ENCODE assay signal across 9 cellular contexts in genomic region chr21:34668803-34669148, GRCh38. TPM values are rescaled to one million over a fixed set of nuclear protein-coding genes. Genes with fewer than 3 reads are reported as not detected.
DNase-seq lines count a peak whose midpoint lies in the region; ATAC-seq and TF ChIP-seq lines count a peak whose summit lies in the region.
"Had no signal": no experiment of that assay in that cellular context is flagged by ENCODE, and none has a peak within 500 bp of the region (broad histone marks: within the 10 kb centered on the region; RNA-seq: fewer than 3 reads in every experiment).

Gene CLIC6 (plus strand): TSS chr21:34668994. CDS start chr21:34669389, 395 bp downstream.

- DNase-seq in SK-N-SH (no peak), colonic mucosa (no peak), memory B cell (ENCODE audit: low spot score in 2 of 2) (no peak), SKM-1 treated with dmso at 0.1 percent for 144 hours (lab: John Stamatoyannopoulos, UW; ENCODE audit: unreplicated experiment) (no peak)
- DNase-seq in stimulated activated naive CD4-positive, alpha-beta T cell (lab: John Stamatoyannopoulos, UW), result no peak

- H3F3A ChIP-seq in SK-N-SH (replicated peaks; ENCODE audit: insufficient read depth), result no peaks in the 10 kb centered on the region

- H3K4me2 ChIP-seq in SK-N-SH, result peak within 1 kb of the TSS; percentile 15; the same call in 1 of the 2 replicates

- TF ChIP-seq CTCF in SK-N-SH (IDR thresholded peaks at IDR 0.05) (no peak), colonic mucosa (IDR thresholded peaks at IDR 0.05) (no peak)

- no peak within 1 kb of the TSS for H2AFZ ChIP-seq in SK-N-SH (ENCODE audit: low read depth)

- H3K9me3 Mint-ChIP-seq in memory B cell, result no peaks in the 10 kb centered on the region

- H3K27me3 ChIP-seq in SK-N-SH (ENCODE audit: insufficient read depth) (peaks cover 80% of the 10 kb centered on the region), colonic mucosa (peaks cover 13% of the 10 kb centered on the region), thymus (ENCODE audit: control insufficient read depth, insufficient read depth) (peaks cover 50% of the 10 kb centered on the region)

- H3K9me3 ChIP-seq in SK-N-SH, result no peaks in the 10 kb centered on the region
- H3K9me3 ChIP-seq in colonic mucosa, result no peaks in the 10 kb centered on the region
- no peaks in the 10 kb centered on the region for H3K9me3 ChIP-seq in thymus (ENCODE audit: control insufficient read depth)

- POLR2A ChIA-PET in SK-N-SH (lab: Yijun Ruan, JAX), result no interaction called here

- intact Hi-C loops in colonic mucosa (cut with DNase I), result no loop called here

- H3K9me2 ChIP-seq in SK-N-SH, result no peaks in the 10 kb centered on the region

- peak within 1 kb of the TSS in 1 of 2 experiments; percentile 24; a peak in 2 of 4 replicates for H3K4me3 ChIP-seq in SK-N-SH (ENCODE audit: low read depth in 2 of 2, low read length in 1 of 2)
- peak within 1 kb of the TSS; percentile 63 for H3K4me3 ChIP-seq in colonic mucosa
- peak within 1 kb of the TSS; percentile 28 for H3K4me3 ChIP-seq in thymus (ENCODE audit: low read length)

- CTCF ChIA-PET in SK-N-SH (lab: Yijun Ruan, JAX), result no interaction called here

- peak within 1 kb of the TSS; percentile 65 for H3K4me3 Mint-ChIP-seq in memory B cell

- H4K20me1 ChIP-seq in SK-N-SH (ENCODE audit: insufficient read depth), result no peaks in the 10 kb centered on the region

- peaks cover 2% of the 10 kb centered on the region for H3K4me1 Mint-ChIP-seq in memory B cell

- H3K9ac ChIP-seq in SK-N-SH, result no peak within 1 kb of the TSS
- peak within 1 kb of the TSS in 1 of 2 donors; percentile 54 for H3K9ac ChIP-seq in colonic mucosa (ENCODE audit: low read depth in 2 of 2, low read length in 2 of 2)

- H3K36me3 ChIP-seq in SK-N-SH (replicated peaks in 1 of 2; ENCODE audit: control insufficient read depth in 1 of 2, insufficient read depth in 2 of 2, low read length in 1 of 2) (no peaks in the 10 kb centered on the region), colonic mucosa (no peaks in the 10 kb centered on the region), thymus (ENCODE audit: control insufficient read depth, insufficient read depth) (no peaks in the 10 kb centered on the region)

- TF ChIP-seq RAD21 in SK-N-SH (IDR thresholded peaks at IDR 0.05; ENCODE audit: low read length), result no peak

- H3K36me3 Mint-ChIP-seq in memory B cell, result no peaks in the 10 kb centered on the region

- no peaks in the 10 kb centered on the region for H3K79me2 ChIP-seq in SK-N-SH (ENCODE audit: insufficient read depth)

- H3K27ac ChIP-seq in SK-N-SH (ENCODE audit: low read depth in 2 of 2, low read length in 1 of 2) (no peak within 1 kb of the TSS), colonic mucosa (no peak within 1 kb of the TSS), thymus (ENCODE audit: low read depth) (peak within 1 kb of the TSS; percentile 25)
- H3K27ac ChIP-seq: 22Rv1 had no signal

- peaks cover 0 to 5% of the 10 kb centered on the region in 2 experiments; a peak in 1 of 4 replicates for H3K4me1 ChIP-seq in SK-N-SH (ENCODE audit: control insufficient read depth in 1 of 2, insufficient read depth in 2 of 2, low read depth in 1 of 2, low read length in 1 of 2)
- no peaks in the 10 kb centered on the region for H3K4me1 ChIP-seq in colonic mucosa
- H3K4me1 ChIP-seq in thymus (ENCODE audit: control insufficient read depth, insufficient read depth, low read length), result no peaks in the 10 kb centered on the region

- peaks cover 15% of the 10 kb centered on the region for H3K27me3 Mint-ChIP-seq in memory B cell

- no peak for TF ChIP-seq EP300 in SK-N-SH (IDR thresholded peaks at IDR 0.05; ENCODE audit: borderline replicate concordance in 1 of 2, low read depth in 1 of 2, low read length in 1 of 2)

- H3K27ac Mint-ChIP-seq in memory B cell, result no peak within 1 kb of the TSS

- WGBS in SK-N-SH (ENCODE audit: low lambda C conversion rate), result 22% methylated on average over 3 of the region's 18 CpGs
- WGBS in thymus, result 32% methylated on average over 18 of the region's 18 CpGs

- no peak for ATAC-seq in SK-N-SH treated with all-trans-retinoic acid at 6 μM for 48 hours
- ATAC-seq in memory B cell (ENCODE audit: low read depth), result no peak
- ATAC-seq in HG03432 (IDR thresholded peaks at IDR 0.05; ENCODE audit: unreplicated experiment), result no peak

TF ChIP-seq in SK-N-SH, 30 proteins besides CTCF, POLR2A, EP300 and RAD21 (continues in another document):
- TF ChIP-seq ELF1 (IDR thresholded peaks at IDR 0.05) (no peak), FOSL2 (IDR thresholded peaks at IDR 0.05; ENCODE audit: borderline replicate concordance, low read depth) (no peak), FOXM1 (IDR thresholded peaks at IDR 0.05; ENCODE audit: low read depth) (no peak), NFIC (IDR thresholded peaks at IDR 0.05; ENCODE audit: borderline replicate concordance) (no peak), FOXJ3 (CRISPR knock-in tag; IDR thresholded peaks at IDR 0.05) (no peak), RFX5 (IDR thresholded peaks at IDR 0.05; ENCODE audit: low read length) (no peak), RXRA (IDR thresholded peaks at IDR 0.05; ENCODE audit: borderline replicate concordance, low read depth) (no peak), POLR2AphosphoS5 (IDR thresholded peaks at IDR 0.05; ENCODE audit: low read depth, low read length) (no peak), TEAD4 (IDR thresholded peaks at IDR 0.05; ENCODE audit: borderline replicate concordance, insufficient read depth) (no peak)
- TF ChIP-seq, protein P1, sequence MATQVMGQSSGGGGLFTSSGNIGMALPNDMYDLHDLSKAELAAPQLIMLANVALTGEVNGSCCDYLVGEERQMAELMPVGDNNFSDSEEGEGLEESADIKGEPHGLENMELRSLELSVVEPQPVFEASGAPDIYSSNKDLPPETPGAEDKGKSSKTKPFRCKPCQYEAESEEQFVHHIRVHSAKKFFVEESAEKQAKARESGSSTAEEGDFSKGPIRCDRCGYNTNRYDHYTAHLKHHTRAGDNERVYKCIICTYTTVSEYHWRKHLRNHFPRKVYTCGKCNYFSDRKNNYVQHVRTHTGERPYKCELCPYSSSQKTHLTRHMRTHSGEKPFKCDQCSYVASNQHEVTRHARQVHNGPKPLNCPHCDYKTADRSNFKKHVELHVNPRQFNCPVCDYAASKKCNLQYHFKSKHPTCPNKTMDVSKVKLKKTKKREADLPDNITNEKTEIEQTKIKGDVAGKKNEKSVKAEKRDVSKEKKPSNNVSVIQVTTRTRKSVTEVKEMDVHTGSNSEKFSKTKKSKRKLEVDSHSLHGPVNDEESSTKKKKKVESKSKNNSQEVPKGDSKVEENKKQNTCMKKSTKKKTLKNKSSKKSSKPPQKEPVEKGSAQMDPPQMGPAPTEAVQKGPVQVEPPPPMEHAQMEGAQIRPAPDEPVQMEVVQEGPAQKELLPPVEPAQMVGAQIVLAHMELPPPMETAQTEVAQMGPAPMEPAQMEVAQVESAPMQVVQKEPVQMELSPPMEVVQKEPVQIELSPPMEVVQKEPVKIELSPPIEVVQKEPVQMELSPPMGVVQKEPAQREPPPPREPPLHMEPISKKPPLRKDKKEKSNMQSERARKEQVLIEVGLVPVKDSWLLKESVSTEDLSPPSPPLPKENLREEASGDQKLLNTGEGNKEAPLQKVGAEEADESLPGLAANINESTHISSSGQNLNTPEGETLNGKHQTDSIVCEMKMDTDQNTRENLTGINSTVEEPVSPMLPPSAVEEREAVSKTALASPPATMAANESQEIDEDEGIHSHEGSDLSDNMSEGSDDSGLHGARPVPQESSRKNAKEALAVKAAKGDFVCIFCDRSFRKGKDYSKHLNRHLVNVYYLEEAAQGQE (IDR thresholded peaks at IDR 0.05; ENCODE audit: low read depth, low read length), result no peak

TF ChIP-seq in SK-N-SH treated with all-trans-retinoic acid at 6 μM for 48 hours, 23 proteins besides CTCF, POLR2A, EP300 and RAD21 (continues in another document):
- TF ChIP-seq, protein P2, sequence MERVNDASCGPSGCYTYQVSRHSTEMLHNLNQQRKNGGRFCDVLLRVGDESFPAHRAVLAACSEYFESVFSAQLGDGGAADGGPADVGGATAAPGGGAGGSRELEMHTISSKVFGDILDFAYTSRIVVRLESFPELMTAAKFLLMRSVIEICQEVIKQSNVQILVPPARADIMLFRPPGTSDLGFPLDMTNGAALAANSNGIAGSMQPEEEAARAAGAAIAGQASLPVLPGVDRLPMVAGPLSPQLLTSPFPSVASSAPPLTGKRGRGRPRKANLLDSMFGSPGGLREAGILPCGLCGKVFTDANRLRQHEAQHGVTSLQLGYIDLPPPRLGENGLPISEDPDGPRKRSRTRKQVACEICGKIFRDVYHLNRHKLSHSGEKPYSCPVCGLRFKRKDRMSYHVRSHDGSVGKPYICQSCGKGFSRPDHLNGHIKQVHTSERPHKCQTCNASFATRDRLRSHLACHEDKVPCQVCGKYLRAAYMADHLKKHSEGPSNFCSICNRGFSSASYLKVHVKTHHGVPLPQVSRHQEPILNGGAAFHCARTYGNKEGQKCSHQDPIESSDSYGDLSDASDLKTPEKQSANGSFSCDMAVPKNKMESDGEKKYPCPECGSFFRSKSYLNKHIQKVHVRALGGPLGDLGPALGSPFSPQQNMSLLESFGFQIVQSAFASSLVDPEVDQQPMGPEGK (CRISPR knock-in tag; IDR thresholded peaks at IDR 0.05; ENCODE audit: borderline replicate concordance), result no peak
- no peak for TF ChIP-seq OSR1 (CRISPR knock-in tag; IDR thresholded peaks at IDR 0.05)
- no peak for TF ChIP-seq ZNF565 (CRISPR knock-in tag; conservative IDR thresholded peaks at IDR 0.05; ENCODE audit: low read depth)
- no peak for TF ChIP-seq ZC3H10 (CRISPR knock-in tag; IDR thresholded peaks at IDR 0.05)
- TF ChIP-seq SNAI2 (CRISPR knock-in tag; IDR thresholded peaks at IDR 0.05), result no peak
- TF ChIP-seq TCF4 (CRISPR knock-in tag; IDR thresholded peaks at IDR 0.05; ENCODE audit: borderline replicate concordance), result no peak
- no peak for TF ChIP-seq ZNF70 (CRISPR knock-in tag; IDR thresholded peaks at IDR 0.05)
- no peak for TF ChIP-seq ARNTL (CRISPR knock-in tag; IDR thresholded peaks at IDR 0.05; ENCODE audit: borderline replicate concordance, low read depth)
- no peak for TF ChIP-seq ISL1 (CRISPR knock-in tag; IDR thresholded peaks at IDR 0.05)
- no peak for TF ChIP-seq PPARA (CRISPR knock-in tag; IDR thresholded peaks at IDR 0.05; ENCODE audit: borderline replicate concordance)

RNA-seq across cellular contexts. Expression of gene CLIC6, which starts in this region (rescaled TPM):
- polyA plus RNA-seq in SK-N-SH (2012; rRNA removed) (0.03 and 0.08 TPM in 2 replicates), thymus (22.6 TPM)
- 0.09 and 0.10 TPM in 2 replicates for polyA plus RNA-seq in SK-N-SH (2012; cell fraction: cytosol; rRNA removed)
- 0.02 and 0.06 TPM in 2 replicates for polyA plus RNA-seq in SK-N-SH (2012; cell fraction: nucleus; rRNA removed)
- total RNA-seq in colonic mucosa, result 10 to 100 TPM in 1 of 2 donors, 1 to 10 TPM in 1; 9.4 to 12.8 TPM

Comparison
In these comparisons a context has a peak if more than half of its experiments do, and no peak if none do; other contexts are left out.
1. RNA of gene CLIC6 (polyA plus RNA-seq): 22.6 TPM in thymus (single experiment); 0.02 to 0.10 TPM in SK-N-SH; every median in the first group is over 10 times any median in the second.